ENCODE assay signal across 16 cellular contexts in genomic region chr12:131387281-131388163, GRCh38.
DNase-seq lines count a peak whose midpoint lies in the region; ATAC-seq and TF ChIP-seq lines count a peak whose summit lies in the region.
"Had no signal": no experiment of that assay in that cellular context is flagged by ENCODE, and none has a peak within 500 bp of the region (broad histone marks: within the 10 kb centered on the region; RNA-seq: fewer than 3 reads in every experiment).

No MANE protein-coding gene starts in this region.

- H3K9me3 ChIP-seq in BLaER1 = no peaks in the 10 kb centered on the region
- H3K9me3 ChIP-seq in lower lobe of right lung = no peaks in the 10 kb centered on the region
- H3K9me3 ChIP-seq in right lobe of liver = no peaks in the 10 kb centered on the region

- no peak for ATAC-seq in lower lobe of right lung
- no peak for ATAC-seq in right lobe of liver
- ATAC-seq in HG03354 (IDR thresholded peaks at IDR 0.05; ENCODE audit: poor library complexity, severe bottlenecking, unreplicated experiment) = no peak
- ATAC-seq: GM12878, Right ventricle myocardium inferior had no signal

- H3K27me3 ChIP-seq in BLaER1 (no peaks in the 10 kb centered on the region), lower lobe of right lung (ENCODE audit: low read depth) (peaks cover 40% of the 10 kb centered on the region), right lobe of liver (no peaks in the 10 kb centered on the region)

- H3K4me1 ChIP-seq in BLaER1 (peaks cover 21% of the 10 kb centered on the region), lower lobe of right lung (no peaks in the 10 kb centered on the region), right lobe of liver (no peaks in the 10 kb centered on the region)

- intact Hi-C loops in lower lobe of right lung (cut with DNase I) = no loop called here
- intact Hi-C loops in right lobe of liver (cut with DNase I) = no loop called here

- DNase-seq in Jurkat, Clone E6-1 (ENCODE audit: low read depth, low spot score) = peak; percentile 54
- DNase-seq in chondrocyte (ENCODE audit: low spot score) = peak; percentile 87
- peak; percentile 28 for DNase-seq in lower lobe of right lung
- no peak for DNase-seq in right lobe of liver
- no peak for DNase-seq in stimulated activated naive CD4-positive, alpha-beta T cell (lab: John Stamatoyannopoulos, UW)
- no peak for DNase-seq in immature natural killer cell
- DNase-seq: DMS153; GOT3; NCI-H1694; NCI-H748 treated with DMSO at 0.1 percent for 48 hours; NK-92 treated with Interleukin-12 subunit alpha and Interleukin-12 subunit beta, amount 100 ng/mL, for 24 hours had no signal

- H3K36me3 ChIP-seq in BLaER1 (no peaks in the 10 kb centered on the region), lower lobe of right lung (no peaks in the 10 kb centered on the region), right lobe of liver (no peaks in the 10 kb centered on the region)

- TF ChIP-seq CTCF in chondrocyte (IDR thresholded peaks at IDR 0.05) (no peak), lower lobe of right lung (IDR thresholded peaks at IDR 0.05) (no peak), right lobe of liver (IDR thresholded peaks at IDR 0.05) (no peak)

- peak overlapping the region; percentile 34; the same call in 1 of the 2 replicates for H3K9ac ChIP-seq in BLaER1

- 0 out of 2 replicates have a peak overlapping the region, but pooled peaks have one; percentile 6 for H3K27ac ChIP-seq in BLaER1
- H3K27ac ChIP-seq in lower lobe of right lung = no peak overlapping the region
- no peak overlapping the region for H3K27ac ChIP-seq in right lobe of liver

- WGBS in right lobe of liver (ENCODE audit: insufficient coverage, low coverage, low lambda C conversion rate, missing lambda C conversion rate) = 50% methylated on average over 5 of the region's 35 CpGs

- H3K4me2 ChIP-seq in BLaER1 = peak overlapping the region; percentile 83

- H3K4me3 Mint-ChIP-seq in chondrocyte (ENCODE audit: unreplicated experiment) = no peak overlapping the region
- H3K4me3 Mint-ChIP-seq in immature natural killer cell = no peak overlapping the region
- H3K4me3 Mint-ChIP-seq: IgD-negative memory B cell had no signal

- no peaks in the 10 kb centered on the region for H3K36me3 Mint-ChIP-seq in chondrocyte (ENCODE audit: low read depth)
- H3K36me3 Mint-ChIP-seq in immature natural killer cell = no peaks in the 10 kb centered on the region
- H3K36me3 Mint-ChIP-seq: IgD-negative memory B cell had no signal

- H3K9me3 Mint-ChIP-seq in chondrocyte (ENCODE audit: low read depth) = no peaks in the 10 kb centered on the region
- peaks cover 0 to 1% (median 0%) of the 10 kb centered on the region in 6 donors for H3K9me3 Mint-ChIP-seq in immature natural killer cell
- H3K9me3 Mint-ChIP-seq: IgD-negative memory B cell had no signal

- no peaks in the 10 kb centered on the region for H3K4me1 Mint-ChIP-seq in chondrocyte (ENCODE audit: low read depth)
- H3K4me1 Mint-ChIP-seq in immature natural killer cell = peaks cover 0 to 1% of the 10 kb centered on the region in 2 donors
- H3K4me1 Mint-ChIP-seq: IgD-negative memory B cell had no signal

- no peak overlapping the region for H3K4me3 ChIP-seq in BLaER1
- no peak overlapping the region for H3K4me3 ChIP-seq in Jurkat, Clone E6-1 (ENCODE audit: low read length)
- H3K4me3 ChIP-seq in lower lobe of right lung = no peak overlapping the region
- H3K4me3 ChIP-seq in right lobe of liver = no peak overlapping the region
- H3K4me3 ChIP-seq: GM12878 had no signal

- no peaks in the 10 kb centered on the region for H4K20me1 ChIP-seq in BLaER1

- TF ChIP-seq POLR2A in right lobe of liver (IDR thresholded peaks at IDR 0.05) = no peak

- H3K27ac Mint-ChIP-seq in chondrocyte (ENCODE audit: unreplicated experiment) = no peak overlapping the region
- no peak overlapping the region for H3K27ac Mint-ChIP-seq in immature natural killer cell
- H3K27ac Mint-ChIP-seq: IgD-negative memory B cell had no signal

- peaks cover 34% of the 10 kb centered on the region for H3K27me3 Mint-ChIP-seq in chondrocyte (ENCODE audit: low read depth)
- peaks cover 0 to 6% (median 0%) of the 10 kb centered on the region in 3 donors for H3K27me3 Mint-ChIP-seq in immature natural killer cell (ENCODE audit: low read depth in 3 of 3)

Comparison
In these comparisons a context has a peak if more than half of its experiments do, and no peak if none do; other contexts are left out.
1. DNase-seq: peak in Jurkat, Clone E6-1 (single experiment), chondrocyte (single experiment) and lower lobe of right lung (single experiment); none in right lobe of liver (0 of 3), stimulated activated naive CD4-positive, alpha-beta T cell (0 of 6) and immature natural killer cell (0 of 3).